ENCODE assay signal across 11 cellular contexts in genomic region chr3:99929409-99930139, GRCh38.
DNase-seq lines count a peak whose midpoint lies in the region; ATAC-seq and TF ChIP-seq lines count a peak whose summit lies in the region.
"Had no signal": no experiment of that assay in that cellular context is flagged by ENCODE, and none has a peak within 500 bp of the region (broad histone marks: within the 10 kb centered on the region; RNA-seq: fewer than 3 reads in every experiment).

No MANE protein-coding gene starts in this region.

- no peak overlapping the region for H3K4me3 ChIP-seq in HEK293 (ENCODE audit: low read depth, low read length)
- H3K4me3 ChIP-seq in heart left ventricle: peak overlapping the region in 1 of 12 donors; percentile 3
- peak overlapping the region in 1 of 4 donors; percentile 12 for H3K4me3 ChIP-seq in sigmoid colon

- H3K27me3 ChIP-seq in heart left ventricle (no peaks in the 10 kb centered on the region), sigmoid colon (no peaks in the 10 kb centered on the region)

- TF ChIP-seq POLR2A in heart left ventricle (IDR thresholded peaks at IDR 0.05) (no peak), sigmoid colon (IDR thresholded peaks at IDR 0.05) (no peak)

- WGBS in heart left ventricle, 4 donors: 56 to 63% (median 58%) methylated on average over 6 of the region's 6 CpGs
- WGBS in sigmoid colon, 2 donors: 61 to 70% methylated on average over 6 of the region's 6 CpGs

- TF ChIP-seq CTCF in HEK293 (tag by site-specific recombination; IDR thresholded peaks at IDR 0.05): no peak
- TF ChIP-seq CTCF in heart left ventricle (IDR thresholded peaks at IDR 0.05): no peak
- TF ChIP-seq CTCF in sigmoid colon (IDR thresholded peaks at IDR 0.05): no peak
- TF ChIP-seq CTCF in nephron progenitor cell (IDR thresholded peaks at IDR 0.05): no peak

- H3K27ac Mint-ChIP-seq in nephron progenitor cell: no peak overlapping the region
- H3K27ac Mint-ChIP-seq: activated naive CD4-positive, alpha-beta T cell treated with anti-CD3 and anti-CD28 coated beads, Interleukin-2, amount 50 U/mL, for 24 hours had no signal

- peaks cover 14% of the 10 kb centered on the region for H3K36me3 Mint-ChIP-seq in nephron progenitor cell (ENCODE audit: low read depth)

- POLR2A ChIA-PET in HEK293 (lab: Yijun Ruan, JAX): no interaction called here

- H3K4me1 Mint-ChIP-seq in nephron progenitor cell: peaks cover 16% of the 10 kb centered on the region
- H3K4me1 Mint-ChIP-seq: activated naive CD4-positive, alpha-beta T cell treated with anti-CD3 and anti-CD28 coated beads, Interleukin-2, amount 50 U/mL, for 24 hours had no signal

- intact Hi-C loops in heart left ventricle (cut with DNase I) (loop anchor here in 6 of 10 donors (5.0 to 10.0 kb wide), 6 partner anchors 52 to 325 kb away; no protein-coding TSS in a partner anchor), sigmoid colon (cut with DNase I) (loop anchor here (5.0 kb wide), 2 partner anchors 52 to 67 kb away; no protein-coding TSS in a partner anchor)

- H3K9me3 ChIP-seq in HEK293 (ENCODE audit: control insufficient read depth, insufficient read depth, low read depth, low read length): no peaks in the 10 kb centered on the region
- H3K9me3 ChIP-seq in heart left ventricle: no peaks in the 10 kb centered on the region
- no peaks in the 10 kb centered on the region for H3K9me3 ChIP-seq in sigmoid colon
- H3K9me3 ChIP-seq: Caco-2 had no signal

- H3K4me1 ChIP-seq in HEK293 (ENCODE audit: control insufficient read depth, insufficient read depth, low read length) (0 out of 2 replicates have a peak, but pooled peaks cover 4% of the 10 kb centered on the region), heart left ventricle (peaks cover 0 to 61% (median 34%) of the 10 kb centered on the region in 12 donors), sigmoid colon (peaks cover 0 to 56% (median 47%) of the 10 kb centered on the region in 4 donors)

- TF ChIP-seq EP300 in sigmoid colon (IDR thresholded peaks at IDR 0.05): peak in 1 of 4 donors; percentile 33

- H3K4me3 Mint-ChIP-seq in nephron progenitor cell: no peak overlapping the region
- H3K4me3 Mint-ChIP-seq: activated naive CD4-positive, alpha-beta T cell treated with anti-CD3 and anti-CD28 coated beads, Interleukin-2, amount 50 U/mL, for 24 hours had no signal

- H3K27ac ChIP-seq in HEK293 (ENCODE audit: extremely low read depth, low read depth, low read length) (no peak overlapping the region), heart left ventricle (peak overlapping the region; percentile 35 to 77 (median 62)), sigmoid colon (peak overlapping the region; percentile 67 to 84 (median 72))

- H3K36me3 ChIP-seq in HEK293 (ENCODE audit: control insufficient read depth in 2 of 2, insufficient read depth in 1 of 2, low read length in 2 of 2) (no peaks in the 10 kb centered on the region), heart left ventricle (no peaks in the 10 kb centered on the region), sigmoid colon (no peaks in the 10 kb centered on the region)

- CTCF ChIA-PET in HEK293 (lab: Yijun Ruan, JAX): no interaction called here

- ATAC-seq in heart left ventricle (peak; percentile 40 to 56 (median 45)), HG02973 (IDR thresholded peaks at IDR 0.05; ENCODE audit: unreplicated experiment) (no peak)

- DNase-seq in amniotic epithelial cell (ENCODE audit: low read depth): peak; percentile 40
- peak in 2 of 5 donors; percentile 23 to 46 for DNase-seq in heart left ventricle
- peak; percentile 77 for DNase-seq in sigmoid colon
- no peak for DNase-seq in stimulated activated CD4-positive, alpha-beta T cell treated with anti-CD3 and anti-CD28 coated beads, Interleukin-4, amount 100 ng/mL, for 24 hours
- no peak for DNase-seq in hippocampal formation (lab: John Stamatoyannopoulos, UW)
- DNase-seq in nephron progenitor cell: no peak
- DNase-seq: Caco-2, NCI-H187 had no signal

- H3K9me3 Mint-ChIP-seq in nephron progenitor cell: no peaks in the 10 kb centered on the region
- H3K9me3 Mint-ChIP-seq: activated naive CD4-positive, alpha-beta T cell treated with anti-CD3 and anti-CD28 coated beads, Interleukin-2, amount 50 U/mL, for 24 hours had no signal

- H3K27me3 Mint-ChIP-seq in nephron progenitor cell (ENCODE audit: low read depth, poor library complexity): no peaks in the 10 kb centered on the region
- H3K27me3 Mint-ChIP-seq: activated naive CD4-positive, alpha-beta T cell treated with anti-CD3 and anti-CD28 coated beads, Interleukin-2, amount 50 U/mL, for 24 hours had no signal

TF ChIP-seq in HEK293, 187 proteins besides CTCF, POLR2A, EP300 and RAD21:
- TF ChIP-seq PRDM10 (tag by site-specific recombination; IDR thresholded peaks at IDR 0.05) (peak; percentile 81), MEIS1 (CRISPR knock-in tag; IDR thresholded peaks at IDR 0.05; ENCODE audit: borderline replicate concordance) (no peak), ZNF2 (tag by site-specific recombination; IDR thresholded peaks at IDR 0.05) (0 out of 2 replicates have a peak, but pooled peaks have one; percentile 20), ZIC2 (tag by site-specific recombination; IDR thresholded peaks at IDR 0.05) (peak; percentile 25; the same call in 1 of the 2 replicates), ZSCAN4 (tag by site-specific recombination; IDR thresholded peaks at IDR 0.05) (peak; percentile 93), ZNF629 (tag by site-specific recombination; IDR thresholded peaks at IDR 0.05) (0 out of 2 replicates have a peak, but pooled peaks have one; percentile 20), ZNF555 (tag by site-specific recombination; conservative IDR thresholded peaks at IDR 0.05) (no peak), ZNF560 (tag by site-specific recombination; IDR thresholded peaks at IDR 0.05; ENCODE audit: borderline replicate concordance) (no peak), KLF10 (tag by site-specific recombination; IDR thresholded peaks at IDR 0.05) (peak; percentile 47; the same call in 1 of the 2 replicates), GLIS1 (tag by site-specific recombination; IDR thresholded peaks at IDR 0.05) (0 out of 2 replicates have a peak, but pooled peaks have one; percentile 39)
- TF ChIP-seq, protein P1, sequence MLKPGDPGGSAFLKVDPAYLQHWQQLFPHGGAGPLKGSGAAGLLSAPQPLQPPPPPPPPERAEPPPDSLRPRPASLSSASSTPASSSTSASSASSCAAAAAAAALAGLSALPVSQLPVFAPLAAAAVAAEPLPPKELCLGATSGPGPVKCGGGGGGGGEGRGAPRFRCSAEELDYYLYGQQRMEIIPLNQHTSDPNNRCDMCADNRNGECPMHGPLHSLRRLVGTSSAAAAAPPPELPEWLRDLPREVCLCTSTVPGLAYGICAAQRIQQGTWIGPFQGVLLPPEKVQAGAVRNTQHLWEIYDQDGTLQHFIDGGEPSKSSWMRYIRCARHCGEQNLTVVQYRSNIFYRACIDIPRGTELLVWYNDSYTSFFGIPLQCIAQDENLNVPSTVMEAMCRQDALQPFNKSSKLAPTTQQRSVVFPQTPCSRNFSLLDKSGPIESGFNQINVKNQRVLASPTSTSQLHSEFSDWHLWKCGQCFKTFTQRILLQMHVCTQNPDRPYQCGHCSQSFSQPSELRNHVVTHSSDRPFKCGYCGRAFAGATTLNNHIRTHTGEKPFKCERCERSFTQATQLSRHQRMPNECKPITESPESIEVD (tag by site-specific recombination; IDR thresholded peaks at IDR 0.05): peak; percentile 59

Comparison
In these comparisons a context has a peak if more than half of its experiments do, and no peak if none do; other contexts are left out.
1. DNase-seq: peak in amniotic epithelial cell (single experiment) and sigmoid colon (single experiment); none in stimulated activated CD4-positive, alpha-beta T cell treated with anti-CD3 and anti-CD28 coated beads, Interleukin-4, amount 100 ng/mL, for 24 hours (single experiment), hippocampal formation (0 of 2) and nephron progenitor cell (single experiment).